Comparison of ENCODE assay signal across 12 cellular contexts in the genomic region with DNA sequence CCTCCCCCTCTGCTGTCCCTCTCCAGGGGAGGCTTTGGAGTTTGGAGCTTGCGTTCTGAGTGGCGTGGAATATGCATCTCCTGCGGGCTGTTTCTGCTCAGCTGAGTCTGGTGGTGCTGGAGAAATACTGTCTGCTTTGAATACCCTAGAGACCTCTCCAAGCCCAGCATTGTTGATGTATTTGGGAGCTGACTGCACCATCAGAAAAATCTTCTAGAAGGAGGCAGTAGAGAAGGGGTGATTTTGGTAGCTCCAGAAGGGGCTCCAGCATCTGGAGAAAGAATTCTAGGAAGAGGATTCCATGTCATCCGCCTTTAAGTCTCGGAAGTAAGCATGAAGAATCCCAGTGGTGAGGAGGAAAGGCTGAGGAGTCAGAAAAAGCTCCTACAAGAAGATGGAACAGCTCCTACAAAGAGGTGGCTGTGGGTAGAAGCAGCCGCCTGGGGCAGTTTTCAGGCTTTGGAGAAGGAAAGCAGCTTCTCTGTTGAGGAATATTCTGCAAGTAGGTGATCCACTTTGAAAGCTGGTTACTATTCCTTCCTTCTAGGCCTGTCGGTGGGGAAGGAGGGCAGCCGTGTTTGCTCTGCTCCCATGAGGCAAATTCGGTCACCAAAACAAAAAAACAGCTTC. TPM values are rescaled to one million over a fixed set of nuclear protein-coding genes. Genes with fewer than 3 reads are reported as not detected.
A peak's percentile ranks its signal among the peaks of the same experiment; 100 is the strongest.
DNase-seq lines count a peak whose midpoint lies in the region; ATAC-seq, FAIRE-seq and TF ChIP-seq lines count a peak whose summit lies in the region.
"Had no signal": no experiment of that assay in that cellular context is flagged by ENCODE, and none has a peak within 500 bp of the region (broad histone marks: within the 10 kb centered on the region; RNA-seq: fewer than 3 reads in every experiment).

No MANE protein-coding gene starts in this region.

- H4K20me1 ChIP-seq in PC-9 (ENCODE audit: insufficient read depth) = no peaks in the 10 kb centered on the region

- TF ChIP-seq EP300 in gastroesophageal sphincter (IDR thresholded peaks at IDR 0.05) = no peak

- no peaks in the 10 kb centered on the region for H3K27me3 ChIP-seq in CD4-positive, CD25-positive, alpha-beta regulatory T cell (ENCODE audit: control insufficient read depth, insufficient read depth, low read length)
- no peaks in the 10 kb centered on the region for H3K27me3 ChIP-seq in gastroesophageal sphincter
- H3K27me3 ChIP-seq in PC-9 (ENCODE audit: insufficient read depth, low read depth) = no peaks in the 10 kb centered on the region
- H3K27me3 ChIP-seq: BE2C, hepatocyte had no signal

- H2AFZ ChIP-seq in PC-9 = no peak overlapping the region
- H2AFZ ChIP-seq: hepatocyte had no signal

- peaks cover 19% of the 10 kb centered on the region for H3K36me3 ChIP-seq in CD4-positive, CD25-positive, alpha-beta regulatory T cell (ENCODE audit: control insufficient read depth, insufficient read depth, low read length)
- H3K36me3 ChIP-seq in gastroesophageal sphincter (peaks cover 0 to 34% of the 10 kb centered on the region in 2 donors), PC-9 (ENCODE audit: low read depth) (peaks cover 17% of the 10 kb centered on the region; the same call in 1 of the 2 replicates)

- H3K79me2 ChIP-seq in PC-9 (ENCODE audit: low read depth) = peaks cover 91% of the 10 kb centered on the region

- H3K9me3 ChIP-seq in CD4-positive, CD25-positive, alpha-beta regulatory T cell (ENCODE audit: control insufficient read depth in 2 of 2, low read length in 2 of 2) = no peaks in the 10 kb centered on the region
- H3K9me3 ChIP-seq in gastroesophageal sphincter (no peaks in the 10 kb centered on the region), PC-9 (ENCODE audit: insufficient read depth, low read depth) (no peaks in the 10 kb centered on the region)
- H3K9me3 ChIP-seq: BE2C had no signal

- no peaks in the 10 kb centered on the region for H3K9me3 Mint-ChIP-seq in CD4-positive, CD25-positive, alpha-beta regulatory T cell

- CTCF ChIA-PET in PC-9 (lab: Charles Lee) = no interaction called here

- H3K4me1 ChIP-seq in CD4-positive, CD25-positive, alpha-beta regulatory T cell (ENCODE audit: control insufficient read depth, insufficient read depth, low read length, poor library complexity, severe bottlenecking) = peaks cover 39% of the 10 kb centered on the region
- H3K4me1 ChIP-seq in gastroesophageal sphincter (peaks cover 3 to 100% (median 54%) of the 10 kb centered on the region in 3 donors), PC-9 (replicated peaks; ENCODE audit: insufficient read depth) (no peaks in the 10 kb centered on the region)

- TF ChIP-seq CTCF in gastroesophageal sphincter (IDR thresholded peaks at IDR 0.05) (no peak), PC-9 (conservative IDR thresholded peaks at IDR 0.05) (no peak)

- H3K9me2 ChIP-seq in PC-9 (ENCODE audit: insufficient read depth) = no peaks in the 10 kb centered on the region

- ATAC-seq in CD4-positive, CD25-positive, alpha-beta regulatory T cell (ENCODE audit: low read depth in 2 of 2) = no peak
- no peak for ATAC-seq in gastroesophageal sphincter

- peaks cover 19% of the 10 kb centered on the region for H3F3A ChIP-seq in PC-9 (ENCODE audit: insufficient read depth, low read depth)

- no peaks in the 10 kb centered on the region for H3K27me3 Mint-ChIP-seq in CD4-positive, CD25-positive, alpha-beta regulatory T cell

- FAIRE-seq in frontal cortex (lab: Jason Lieb, UNC) = no peak

- no peak overlapping the region for H3K4me3 ChIP-seq in CD4-positive, CD25-positive, alpha-beta regulatory T cell (ENCODE audit: low read depth, low read length)
- H3K4me3 ChIP-seq in gastroesophageal sphincter = no peak overlapping the region
- no peak overlapping the region for H3K4me3 ChIP-seq in PC-9
- H3K4me3 ChIP-seq: hepatocyte had no signal

- POLR2A ChIA-PET in PC-9 (lab: Charles Lee; ENCODE audit: unreplicated experiment) = interaction anchor here (0.7 kb wide), 1 partner anchor 21 kb away, joined by 6 read pairs; no protein-coding TSS in a partner anchor

- BruUV-seq in PC-9 (replicated peaks; lab: Mats Ljungman, UMichigan) = no TSS peak

- no peak for DNase-seq in CD4-positive, CD25-positive, alpha-beta regulatory T cell
- DNase-seq in SK-MEL-5 (ENCODE audit: low read depth, low spot score) (peak; percentile 81), retina (peak; percentile 40), PC-9 (no peak), frontal cortex (ENCODE audit: low spot score in 2 of 2) (no peak), cortex of kidney (lab: John Stamatoyannopoulos, UW) (no peak), AG20443 (ENCODE audit: low spot score) (no peak)
- DNase-seq: BE2C; NK-92 treated with Interleukin-12 subunit alpha and Interleukin-12 subunit beta, amount 100 ng/mL, for 24 hours; stimulated activated CD4-positive, alpha-beta T cell treated with anti-CD3 and anti-CD28 coated beads, Interleukin-4, amount 100 ng/mL, for 4 hours had no signal

- peak overlapping the region in 2 of 3 donors; percentile 39 to 89 for H3K27ac Mint-ChIP-seq in CD4-positive, CD25-positive, alpha-beta regulatory T cell

- intact Hi-C loops in PC-9 (cut with micrococcal nuclease; ENCODE audit: unreplicated experiment) = no loop called here

- H3K36me3 Mint-ChIP-seq in CD4-positive, CD25-positive, alpha-beta regulatory T cell = peaks cover 35% of the 10 kb centered on the region

- TF ChIP-seq POLR2A in gastroesophageal sphincter (IDR thresholded peaks at IDR 0.05) = no peak

- peak overlapping the region in 2 of 4 donors; percentile 7 to 78 for H3K4me3 Mint-ChIP-seq in CD4-positive, CD25-positive, alpha-beta regulatory T cell

- WGBS in gastroesophageal sphincter (ENCODE audit: low coverage in 1 of 2), 2 donors = 52% methylated on average over 6 of the region's 9 CpGs; no CpG with 5 or more reads in 1 of the 2 donors

- H3K27ac ChIP-seq in CD4-positive, CD25-positive, alpha-beta regulatory T cell (ENCODE audit: insufficient read depth, low read length, poor library complexity, severe bottlenecking) = no peak overlapping the region
- H3K27ac ChIP-seq in gastroesophageal sphincter (peak overlapping the region in 3 of 4 donors; percentile 55 to 64 (median 60)), PC-9 (no peak overlapping the region)
- H3K27ac ChIP-seq: hepatocyte had no signal

- H3K4me1 Mint-ChIP-seq in CD4-positive, CD25-positive, alpha-beta regulatory T cell = peaks cover 14 to 63% (median 34%) of the 10 kb centered on the region in 4 donors

- no peak overlapping the region for H3K4me2 ChIP-seq in PC-9
- H3K4me2 ChIP-seq: hepatocyte had no signal

- in situ Hi-C loops in SK-MEL-5 (cut with HindIII; ENCODE audit: low pct_unique_long_range_greater_than_20kb, low sequenced_read_pairs) = no loop called here

RNA-seq across cellular contexts. Expression of a gene that starts 9.7 kb away (rescaled TPM):
- 83.2 TPM for total RNA-seq in CD4-positive, CD25-positive, alpha-beta regulatory T cell
- polyA plus RNA-seq in CD4-positive, CD25-positive, alpha-beta regulatory T cell = 1 to 10 TPM; 5.0 to 7.9 (median 7.8) TPM
- 16.0 and 16.9 TPM in 2 replicates for total RNA-seq in SK-MEL-5 (2014; rRNA removed; shearing (Covaris generic))
- 64.5 and 90.8 TPM in 2 replicates for polyA plus RNA-seq in SK-MEL-5 (2015; cell fraction: cytosol; rRNA removed)
- 100 and 109 TPM in 2 replicates for polyA plus RNA-seq in SK-MEL-5 (2015; cell fraction: nucleus; rRNA removed)
- 10 to 100 TPM; 28.8 to 87.4 (median 54.9) TPM for total RNA-seq in gastroesophageal sphincter
- total RNA-seq in PC-9 (2021) = 62.1 and 83.3 TPM in 2 replicates
- 6.9 TPM for total RNA-seq in frontal cortex

Comparison
In these comparisons a context has a peak if more than half of its experiments do, and no peak if none do; other contexts are left out.
1. DNase-seq: peak in SK-MEL-5 (single experiment) and retina (single experiment); none in CD4-positive, CD25-positive, alpha-beta regulatory T cell (0 of 3), PC-9 (0 of 2), frontal cortex (0 of 2), cortex of kidney (single experiment) and AG20443 (single experiment).
2. H3K27ac ChIP-seq: peak in gastroesophageal sphincter (3 of 4); none in CD4-positive, CD25-positive, alpha-beta regulatory T cell (single experiment) and PC-9 (single experiment).